Comparison of ENCODE assay signal across 10 cellular contexts in genomic region chr2:73282924-73283544, GRCh38. TPM values are rescaled to one million over a fixed set of nuclear protein-coding genes. Genes with fewer than 3 reads are reported as not detected.
DNase-seq lines count a peak whose midpoint lies in the region; ATAC-seq and TF ChIP-seq lines count a peak whose summit lies in the region.
"Had no signal": no experiment of that assay in that cellular context is flagged by ENCODE, and none has a peak within 500 bp of the region (broad histone marks: within the 10 kb centered on the region; RNA-seq: fewer than 3 reads in every experiment).

No MANE protein-coding gene starts in this region.

- no peak overlapping the region for H2BK5ac ChIP-seq in mesenchymal stem cell (ENCODE audit: low read depth, low read length, poor library complexity, severe bottlenecking)

- H3K4me3 ChIP-seq in BLaER1 treated with 17β-estradiol and CSF1 and Interleukin-3, amounts not matched to agents 10 nM and 100 nM: peak overlapping the region; percentile 84 to 93 (median 89)
- H3K4me3 ChIP-seq in mesenchymal stem cell (ENCODE audit: insufficient read depth in 1 of 2, low read depth in 1 of 2, low read length in 2 of 2): peak overlapping the region in 1 of 2 experiments; percentile 78

- H3K14ac ChIP-seq in mesenchymal stem cell (ENCODE audit: low read length in 2 of 2): no peak overlapping the region

- no peak overlapping the region for H4K8ac ChIP-seq in mesenchymal stem cell (ENCODE audit: low read length)

- 0 out of 2 replicates have a peak, but pooled peaks cover 4% of the 10 kb centered on the region for H3K36me3 Mint-ChIP-seq in HFFc6 (ENCODE audit: low read depth)
- peaks cover 11% of the 10 kb centered on the region for H3K36me3 Mint-ChIP-seq in activated naive CD8-positive, alpha-beta T cell

- no peak overlapping the region for H3K27ac Mint-ChIP-seq in HFFc6
- H3K27ac Mint-ChIP-seq in activated naive CD8-positive, alpha-beta T cell: peak overlapping the region; percentile 88

- H2BK120ac ChIP-seq in mesenchymal stem cell (ENCODE audit: low read depth, low read length): no peak overlapping the region

- peaks cover 19 to 45% (median 37%) of the 10 kb centered on the region in 11 experiments for H3K36me3 ChIP-seq in BLaER1 treated with 17β-estradiol and CSF1 and Interleukin-3, amounts not matched to agents 10 nM and 100 nM
- H3K36me3 ChIP-seq in mesenchymal stem cell (ENCODE audit: control insufficient read depth in 1 of 2, insufficient read depth in 2 of 2, low read depth in 1 of 2, low read length in 2 of 2): no peaks in the 10 kb centered on the region

- H2BK15ac ChIP-seq in mesenchymal stem cell (ENCODE audit: low read depth, poor library complexity, severe bottlenecking): no peak overlapping the region

- ATAC-seq in left cardiac atrium: no peak
- ATAC-seq in GM18868 (IDR thresholded peaks at IDR 0.05; ENCODE audit: unreplicated experiment): no peak

- peak overlapping the region; percentile 88 to 98 (median 94) for H3K9ac ChIP-seq in BLaER1 treated with 17β-estradiol and CSF1 and Interleukin-3, amounts not matched to agents 10 nM and 100 nM
- H3K9ac ChIP-seq in mesenchymal stem cell (ENCODE audit: low read length): peak overlapping the region; percentile 73

- no peak overlapping the region for H2AK5ac ChIP-seq in mesenchymal stem cell (ENCODE audit: low read length, severe bottlenecking)

- H3K23ac ChIP-seq in mesenchymal stem cell (ENCODE audit: low read length in 2 of 2): no peak overlapping the region

- no peaks in the 10 kb centered on the region for H3K9me3 ChIP-seq in BLaER1 treated with 17β-estradiol and CSF1 and Interleukin-3, amounts not matched to agents 10 nM and 100 nM (replicated peaks in 1 of 11)
- H3K9me3 ChIP-seq in mesenchymal stem cell (ENCODE audit: control insufficient read depth, low read length): no peaks in the 10 kb centered on the region

- peaks cover 50 to 57% (median 55%) of the 10 kb centered on the region in 11 experiments; a peak in 21 of 22 replicates for H4K20me1 ChIP-seq in BLaER1 treated with 17β-estradiol and CSF1 and Interleukin-3, amounts not matched to agents 10 nM and 100 nM

- H2BK12ac ChIP-seq in mesenchymal stem cell (ENCODE audit: low read length in 2 of 2): no peak overlapping the region

- no peak overlapping the region for H3K4ac ChIP-seq in mesenchymal stem cell (ENCODE audit: low read depth in 1 of 2, low read length in 2 of 2)

- no peaks in the 10 kb centered on the region for H3K9me3 Mint-ChIP-seq in HFFc6
- H3K9me3 Mint-ChIP-seq in activated naive CD8-positive, alpha-beta T cell (ENCODE audit: low read depth): no peaks in the 10 kb centered on the region

- no peak overlapping the region for H3K18ac ChIP-seq in mesenchymal stem cell (ENCODE audit: low read depth in 1 of 2, low read length in 2 of 2)

- H4K91ac ChIP-seq in mesenchymal stem cell (ENCODE audit: low read length): peak overlapping the region; percentile 25

- peaks cover 2% of the 10 kb centered on the region for H3K79me1 ChIP-seq in mesenchymal stem cell (replicated peaks; ENCODE audit: low read length, poor library complexity, severe bottlenecking)

- 37% methylated on average over 4 of the region's 5 CpGs for WGBS in mesenchymal stem cell

- no peaks in the 10 kb centered on the region for H3K4me1 Mint-ChIP-seq in HFFc6 (ENCODE audit: low read depth)
- peaks cover 40% of the 10 kb centered on the region for H3K4me1 Mint-ChIP-seq in activated naive CD8-positive, alpha-beta T cell (ENCODE audit: low read depth)

- intact Hi-C loops in left cardiac atrium (cut with DNase I): no loop called here

- peaks cover 32% of the 10 kb centered on the region for H3K27me3 Mint-ChIP-seq in HFFc6 (ENCODE audit: insufficient read depth)
- no peaks in the 10 kb centered on the region for H3K27me3 Mint-ChIP-seq in activated naive CD8-positive, alpha-beta T cell

- H3K4me2 ChIP-seq in BLaER1 treated with 17β-estradiol and CSF1 and Interleukin-3, amounts not matched to agents 10 nM and 100 nM: peak overlapping the region; percentile 81 to 99 (median 92)
- peak overlapping the region; percentile 91 for H3K4me2 ChIP-seq in mesenchymal stem cell (ENCODE audit: low read length, poor library complexity, severe bottlenecking)

- H3K27me3 ChIP-seq in BLaER1 treated with 17β-estradiol and CSF1 and Interleukin-3, amounts not matched to agents 10 nM and 100 nM: no peaks in the 10 kb centered on the region
- peaks cover 47 to 61% of the 10 kb centered on the region in 2 experiments for H3K27me3 ChIP-seq in mesenchymal stem cell (ENCODE audit: control insufficient read depth in 1 of 2, insufficient read depth in 1 of 2, low read length in 2 of 2)

- peak overlapping the region in 10 of 11 experiments; percentile 88 to 99 (median 96); a peak in 19 of 22 replicates for H3K27ac ChIP-seq in BLaER1 treated with 17β-estradiol and CSF1 and Interleukin-3, amounts not matched to agents 10 nM and 100 nM
- H3K27ac ChIP-seq in mesenchymal stem cell (ENCODE audit: low read length, poor library complexity, severe bottlenecking) (no peak overlapping the region), RWPE1 (no peak overlapping the region)

- H3K4me1 ChIP-seq in BLaER1 treated with 17β-estradiol and CSF1 and Interleukin-3, amounts not matched to agents 10 nM and 100 nM: peaks cover 35 to 61% (median 49%) of the 10 kb centered on the region in 10 experiments
- peaks cover 19% of the 10 kb centered on the region for H3K4me1 ChIP-seq in mesenchymal stem cell (ENCODE audit: control insufficient read depth, insufficient read depth, low read depth, low read length)

- TF ChIP-seq CTCF in HFFc6 (IDR thresholded peaks at IDR 0.05) (no peak), RWPE1 (conservative IDR thresholded peaks at IDR 0.05; ENCODE audit: low read depth) (no peak)

- CTCF ChIA-PET in RWPE1 (lab: Yijun Ruan, JAX): interaction anchor here (0.6 to 0.8 kb wide), 2 partner anchors 23 to 171 kb away, joined by 3 read pairs; no protein-coding TSS in a partner anchor

- peak overlapping the region; percentile 70 for H3K4me3 Mint-ChIP-seq in HFFc6
- peak overlapping the region; percentile 94 for H3K4me3 Mint-ChIP-seq in activated naive CD8-positive, alpha-beta T cell

- H2AFZ ChIP-seq in mesenchymal stem cell (ENCODE audit: low read depth, low read length): no peak overlapping the region

- DNase-seq in HFFc6: no peak
- no peak for DNase-seq in mesenchymal stem cell
- no peak for DNase-seq in activated gamma-delta T cell (lab: John Stamatoyannopoulos, UW)
- DNase-seq in RWPE1 (ENCODE audit: low spot score): no peak
- DNase-seq in left cardiac atrium: no peak
- DNase-seq: activated effector memory CD4-positive, alpha-beta T cell treated with Interleukin-2 at 50 U/mL for 16 hours; NCI-H524 treated with DMSO at 0.1 percent for 48 hours had no signal

- POLR2A ChIA-PET in RWPE1 (lab: Yijun Ruan, JAX; ENCODE audit: low non-redundant PET): no interaction called here

RNA-seq across cellular contexts. Expression of gene FBXO41, which starts 1.2 kb away (rescaled TPM):
- 1 to 10 TPM in 4 of 6 experiments, under 1 TPM in 2; 0.80 to 1.7 (median 1.4) TPM for total RNA-seq in HFFc6 (2021; fragmentation: NEBNext Ultra II Directional; extraction: Animal tissue kit (Norgen Biotek cat#: 25700))
- polyA plus RNA-seq in mesenchymal stem cell (2013, experiment 1 of 2): 1.3 TPM
- 1.3 TPM for polyA plus RNA-seq in mesenchymal stem cell (2013, experiment 2 of 2)
- 1 to 10 TPM; 2.0 to 2.3 TPM for total RNA-seq in left cardiac atrium

RNA-seq across cellular contexts. Expression of gene EGR4, which starts 10.3 kb away (rescaled TPM):
- not detected for total RNA-seq in HFFc6 (2021; fragmentation: NEBNext Ultra II Directional; extraction: Animal tissue kit (Norgen Biotek cat#: 25700))
- polyA plus RNA-seq in mesenchymal stem cell (2013, experiment 1 of 2): not detected
- 0.01 TPM for polyA plus RNA-seq in mesenchymal stem cell (2013, experiment 2 of 2)
- not detected for total RNA-seq in left cardiac atrium

RNA-seq across cellular contexts. Expression of gene CCT7, which starts 48.9 kb away (rescaled TPM):
- 100 to 1,000 TPM; 350 to 492 (median 406) TPM for total RNA-seq in HFFc6 (2021; fragmentation: NEBNext Ultra II Directional; extraction: Animal tissue kit (Norgen Biotek cat#: 25700))
- polyA plus RNA-seq in mesenchymal stem cell (2013, experiment 1 of 2): 270 TPM
- 269 TPM for polyA plus RNA-seq in mesenchymal stem cell (2013, experiment 2 of 2)
- total RNA-seq in left cardiac atrium: 100 to 1,000 TPM; 181 to 184 TPM

RNA-seq across cellular contexts. Expression of gene PRADC1, which starts 50.0 kb away (rescaled TPM):
- total RNA-seq in HFFc6 (2021; fragmentation: NEBNext Ultra II Directional; extraction: Animal tissue kit (Norgen Biotek cat#: 25700)): 10 to 100 TPM; 27.5 to 38.7 (median 31.7) TPM
- 19.4 TPM for polyA plus RNA-seq in mesenchymal stem cell (2013, experiment 1 of 2)
- polyA plus RNA-seq in mesenchymal stem cell (2013, experiment 2 of 2): 20.4 TPM
- 10 to 100 TPM; 76.2 to 79.6 TPM for total RNA-seq in left cardiac atrium

Comparison
In these comparisons a context has a peak if more than half of its experiments do, and no peak if none do; other contexts are left out.
1. H3K27ac ChIP-seq: peak in BLaER1 treated with 17β-estradiol and CSF1 and Interleukin-3, amounts not matched to agents 10 nM and 100 nM (10 of 11); none in mesenchymal stem cell (single experiment) and RWPE1 (single experiment).